ENCODE assay signal across 20 cellular contexts in the genomic region with DNA sequence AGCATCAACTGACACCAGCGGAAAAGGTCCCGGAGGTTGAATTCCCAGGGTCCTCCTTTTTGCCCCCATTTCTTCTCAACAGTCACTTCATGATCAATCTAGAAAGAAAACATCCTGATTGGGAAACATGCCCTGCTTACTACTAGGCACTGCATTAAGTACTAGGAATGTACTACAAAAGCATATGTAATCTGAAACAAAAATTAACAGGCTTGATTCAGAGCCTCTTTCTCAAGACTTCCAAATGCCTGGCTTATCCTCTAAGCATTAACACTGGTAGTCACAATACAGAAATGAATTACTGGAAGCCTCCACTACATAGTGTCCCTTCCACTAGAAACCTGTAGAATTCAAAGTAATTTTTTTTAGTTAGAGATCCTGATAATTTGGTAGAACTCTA.
A peak's percentile ranks its signal among the peaks of the same experiment; 100 is the strongest.
DNase-seq lines count a peak whose midpoint lies in the region; ATAC-seq and TF ChIP-seq lines count a peak whose summit lies in the region.
"Had no signal": no experiment of that assay in that cellular context is flagged by ENCODE, and none has a peak within 500 bp of the region (broad histone marks: within the 10 kb centered on the region; RNA-seq: fewer than 3 reads in every experiment).

No MANE protein-coding gene starts in this region.

- H3K18ac ChIP-seq in IMR-90 (ENCODE audit: low read depth, low read length), result no peak overlapping the region

- no peak overlapping the region for H3K23ac ChIP-seq in IMR-90 (ENCODE audit: low read depth, low read length)

- no peaks in the 10 kb centered on the region for H3K9me3 Mint-ChIP-seq in activated naive CD8-positive, alpha-beta T cell treated with anti-CD3 and anti-CD28 coated beads, Interleukin-2, amount 50 U/mL, for 24 hours
- H3K9me3 Mint-ChIP-seq: CD4-positive, CD25-positive, alpha-beta regulatory T cell; CD8-positive, alpha-beta memory T cell; GM23338; IgD-negative memory B cell had no signal

- H4K5ac ChIP-seq in IMR-90 (ENCODE audit: low read depth, low read length), result no peak overlapping the region

- H3K9me1 ChIP-seq in IMR-90 (ENCODE audit: insufficient read depth, low read length), result no peaks in the 10 kb centered on the region

- H3K27me3 Mint-ChIP-seq in activated naive CD8-positive, alpha-beta T cell treated with anti-CD3 and anti-CD28 coated beads, Interleukin-2, amount 50 U/mL, for 24 hours, result no peaks in the 10 kb centered on the region
- H3K27me3 Mint-ChIP-seq: CD4-positive, CD25-positive, alpha-beta regulatory T cell; CD8-positive, alpha-beta memory T cell; IgD-negative memory B cell had no signal

- no peaks in the 10 kb centered on the region for H3K4me1 Mint-ChIP-seq in activated naive CD8-positive, alpha-beta T cell treated with anti-CD3 and anti-CD28 coated beads, Interleukin-2, amount 50 U/mL, for 24 hours
- H3K4me1 Mint-ChIP-seq: CD8-positive, alpha-beta memory T cell; GM23338 had no signal

- H2BK15ac ChIP-seq in IMR-90 (ENCODE audit: low read depth, low read length), result no peak overlapping the region

- no peak overlapping the region for H4K8ac ChIP-seq in IMR-90 (ENCODE audit: low read depth in 2 of 2, low read length in 2 of 2)

- no peak overlapping the region for H2AK5ac ChIP-seq in IMR-90 (ENCODE audit: low read depth, low read length)

- dilution Hi-C loops in IMR-90 (cut with HindIII; ENCODE audit: low sequenced_read_pairs, unreplicated experiment), result no loop called here

- DNase-seq in IMR-90 (no peak), amniotic epithelial cell (ENCODE audit: low read depth) (peak; percentile 55), fibroblast of gingiva (ENCODE audit: low read depth) (peak; percentile 34), renal cortical epithelial cell (ENCODE audit: low read depth) (peak; percentile 3), GM10266 (ENCODE audit: extremely low spot score) (no peak), SIG-M5 (lab: John Stamatoyannopoulos, UW) (no peak)
- no peak for DNase-seq in activated naive CD8-positive, alpha-beta T cell treated with anti-CD3 and anti-CD28 coated beads, Interleukin-2, amount 50 U/mL, for 24 hours
- DNase-seq: BE2C; C1 segment of cervical spinal cord; CD4-positive, CD25-positive, alpha-beta regulatory T cell; CD8-positive, alpha-beta memory T cell; COR-L47; DMS 273 treated with DMSO at 0.1 percent for 48 hours; DMS53; DND-41; EL; HCEC 1CT had no signal

- H2AK9ac ChIP-seq in IMR-90 (replicated peaks; ENCODE audit: low read depth, low read length, poor library complexity), result no peak overlapping the region

- no peak overlapping the region for H3K4me3 Mint-ChIP-seq in activated naive CD8-positive, alpha-beta T cell treated with anti-CD3 and anti-CD28 coated beads, Interleukin-2, amount 50 U/mL, for 24 hours
- H3K4me3 Mint-ChIP-seq: CD4-positive, CD25-positive, alpha-beta regulatory T cell; CD8-positive, alpha-beta memory T cell; GM23338; IgD-negative memory B cell had no signal

- intact Hi-C loops in IMR-90 (cut with micrococcal nuclease), result no loop called here

- no peak overlapping the region for H2BK20ac ChIP-seq in IMR-90 (ENCODE audit: low read depth, low read length)

- in situ Hi-C loops in IMR-90 (cut with MboI; ENCODE audit: low sequenced_read_pairs), result no loop called here

- TF ChIP-seq POLR2A in IMR-90 (IDR thresholded peaks at IDR 0.05; ENCODE audit: low read depth, low read length), result no peak

- POLR2A ChIA-PET in IMR-90 (lab: Charles Lee; ENCODE audit: unreplicated experiment), result no interaction called here

- H3K4me2 ChIP-seq in IMR-90 (ENCODE audit: low read depth, low read length), result no peak overlapping the region
- H3K4me2 ChIP-seq: GM23338 had no signal

- no peak overlapping the region for H3K56ac ChIP-seq in IMR-90 (ENCODE audit: extremely low read depth, insufficient read depth, low read length)

- H4K91ac ChIP-seq in IMR-90 (ENCODE audit: insufficient read depth, low read depth, low read length), result no peak overlapping the region

- H3K14ac ChIP-seq in IMR-90 (replicated peaks; ENCODE audit: low read depth, low read length), result no peak overlapping the region

- H2AFZ ChIP-seq in IMR-90 (replicated peaks; ENCODE audit: low read length, poor library complexity), result no peak overlapping the region
- H2AFZ ChIP-seq: GM23338 had no signal

- H4K20me1 ChIP-seq in IMR-90 (ENCODE audit: insufficient read depth, low read length), result no peaks in the 10 kb centered on the region

- no peak overlapping the region for H2BK120ac ChIP-seq in IMR-90 (ENCODE audit: low read depth, low read length)

- no peak for TF ChIP-seq RAD21 in IMR-90 (IDR thresholded peaks at IDR 0.05; ENCODE audit: low read length)

- H3K27me3 ChIP-seq in IMR-90 (ENCODE audit: control insufficient read depth, insufficient read depth, low read length), result no peaks in the 10 kb centered on the region
- H3K27me3 ChIP-seq: BE2C had no signal

- CTCF ChIA-PET in IMR-90 (lab: Yijun Ruan, JAX), result no interaction called here

- H3K36me3 Mint-ChIP-seq in activated naive CD8-positive, alpha-beta T cell treated with anti-CD3 and anti-CD28 coated beads, Interleukin-2, amount 50 U/mL, for 24 hours (ENCODE audit: low read depth), result peaks cover 61% of the 10 kb centered on the region

- WGBS in IMR-90 (ENCODE audit: extremely low coverage in 2 of 2, insufficient read length in 1 of 2), 2 experiments, result no CpG with 5 or more reads among the region's 2 CpGs

- peak; percentile 46 for ATAC-seq in IMR-90 (ENCODE audit: low read depth)
- ATAC-seq in activated naive CD8-positive, alpha-beta T cell treated with anti-CD3 and anti-CD28 coated beads, Interleukin-2, amount 50 U/mL, for 24 hours, result no peak
- ATAC-seq: GM23338 had no signal

- H2BK5ac ChIP-seq in IMR-90 (ENCODE audit: low read depth, low read length, poor library complexity, severe bottlenecking), result no peak overlapping the region

- no peak overlapping the region for H3K27ac Mint-ChIP-seq in activated naive CD8-positive, alpha-beta T cell treated with anti-CD3 and anti-CD28 coated beads, Interleukin-2, amount 50 U/mL, for 24 hours
- H3K27ac Mint-ChIP-seq: CD4-positive, CD25-positive, alpha-beta regulatory T cell; GM23338; IgD-negative memory B cell had no signal

- no TSS peak for BruUV-seq in IMR-90 (replicated peaks; lab: Mats Ljungman, UMichigan)

- H3K9me3 ChIP-seq in IMR-90 (ENCODE audit: control insufficient read depth, insufficient read depth, low read length), result no peaks in the 10 kb centered on the region
- H3K9me3 ChIP-seq: BE2C had no signal

- no peaks in the 10 kb centered on the region for H3K4me1 ChIP-seq in IMR-90 (ENCODE audit: control insufficient read depth, insufficient read depth, low read length)
- H3K4me1 ChIP-seq: BE2C had no signal

- no peaks in the 10 kb centered on the region for H3K79me1 ChIP-seq in IMR-90 (ENCODE audit: low read depth in 1 of 2, low read length in 2 of 2)

- no peak overlapping the region for H3K4me3 ChIP-seq in IMR-90 (ENCODE audit: insufficient read depth, low read depth, low read length)
- H3K4me3 ChIP-seq: GM23338 had no signal

- no peak overlapping the region for H3K4ac ChIP-seq in IMR-90 (ENCODE audit: low read depth, low read length)

- H3K36me3 ChIP-seq in IMR-90 (ENCODE audit: control insufficient read depth, insufficient read depth, low read length), result peaks cover 24% of the 10 kb centered on the region

- no peak overlapping the region for H3K27ac ChIP-seq in IMR-90 (ENCODE audit: insufficient read depth, low read length)
- H3K27ac ChIP-seq: HL-60 had no signal

- no peak for TF ChIP-seq CTCF in IMR-90 (conservative IDR thresholded peaks at IDR 0.05; ENCODE audit: low read depth, low read length)
- TF ChIP-seq CTCF in GM10266 (IDR thresholded peaks at IDR 0.05; ENCODE audit: control insufficient read depth, insufficient read depth, low read depth, missing control alignments), result no peak

- H3K9ac ChIP-seq in IMR-90 (ENCODE audit: low read depth, low read length), result no peak overlapping the region

TF ChIP-seq in IMR-90, 13 proteins besides CTCF, POLR2A, EP300 and RAD21:
- TF ChIP-seq RFX5 (IDR thresholded peaks at IDR 0.05; ENCODE audit: low read depth, low read length), result no peak
- TF ChIP-seq RCOR1 (IDR thresholded peaks at IDR 0.05; ENCODE audit: insufficient replicate concordance, low read length), result no peak
- no peak for TF ChIP-seq BHLHE40 (IDR thresholded peaks at IDR 0.05; ENCODE audit: low read depth, low read length)
- TF ChIP-seq, protein P1, sequence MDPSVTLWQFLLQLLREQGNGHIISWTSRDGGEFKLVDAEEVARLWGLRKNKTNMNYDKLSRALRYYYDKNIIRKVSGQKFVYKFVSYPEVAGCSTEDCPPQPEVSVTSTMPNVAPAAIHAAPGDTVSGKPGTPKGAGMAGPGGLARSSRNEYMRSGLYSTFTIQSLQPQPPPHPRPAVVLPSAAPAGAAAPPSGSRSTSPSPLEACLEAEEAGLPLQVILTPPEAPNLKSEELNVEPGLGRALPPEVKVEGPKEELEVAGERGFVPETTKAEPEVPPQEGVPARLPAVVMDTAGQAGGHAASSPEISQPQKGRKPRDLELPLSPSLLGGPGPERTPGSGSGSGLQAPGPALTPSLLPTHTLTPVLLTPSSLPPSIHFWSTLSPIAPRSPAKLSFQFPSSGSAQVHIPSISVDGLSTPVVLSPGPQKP (IDR thresholded peaks at IDR 0.05; ENCODE audit: borderline replicate concordance, low read depth, low read length), result no peak
- no peak for TF ChIP-seq FOS (IDR thresholded peaks at IDR 0.05; ENCODE audit: low read depth, low read length)
- TF ChIP-seq MAFK (IDR thresholded peaks at IDR 0.05; ENCODE audit: low read depth, low read length), result no peak
- TF ChIP-seq CEBPB (IDR thresholded peaks at IDR 0.05; ENCODE audit: low read depth, low read length), result no peak
- TF ChIP-seq MXI1 (IDR thresholded peaks at IDR 0.05; ENCODE audit: borderline replicate concordance, low read depth, low read length), result no peak
- TF ChIP-seq, protein P2, sequence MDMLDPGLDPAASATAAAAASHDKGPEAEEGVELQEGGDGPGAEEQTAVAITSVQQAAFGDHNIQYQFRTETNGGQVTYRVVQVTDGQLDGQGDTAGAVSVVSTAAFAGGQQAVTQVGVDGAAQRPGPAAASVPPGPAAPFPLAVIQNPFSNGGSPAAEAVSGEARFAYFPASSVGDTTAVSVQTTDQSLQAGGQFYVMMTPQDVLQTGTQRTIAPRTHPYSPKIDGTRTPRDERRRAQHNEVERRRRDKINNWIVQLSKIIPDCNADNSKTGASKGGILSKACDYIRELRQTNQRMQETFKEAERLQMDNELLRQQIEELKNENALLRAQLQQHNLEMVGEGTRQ (IDR thresholded peaks at IDR 0.05; ENCODE audit: low read depth, low read length), result no peak
- TF ChIP-seq SMC3 (IDR thresholded peaks at IDR 0.05; ENCODE audit: low read depth, low read length), result no peak
- no peak for TF ChIP-seq NFE2L2 (IDR thresholded peaks at IDR 0.05; ENCODE audit: low read depth, low read length)
- no peak for TF ChIP-seq CHD1 (IDR thresholded peaks at IDR 0.05; ENCODE audit: low read depth, low read length)
- TF ChIP-seq MAZ (IDR thresholded peaks at IDR 0.05; ENCODE audit: borderline replicate concordance, low read depth, low read length), result no peak

Comparison
In these comparisons a context has a peak if more than half of its experiments do, and no peak if none do; other contexts are left out.
1. DNase-seq: peak in amniotic epithelial cell (single experiment), fibroblast of gingiva (single experiment) and renal cortical epithelial cell (single experiment); none in IMR-90 (single experiment), activated naive CD8-positive, alpha-beta T cell treated with anti-CD3 and anti-CD28 coated beads, Interleukin-2, amount 50 U/mL, for 24 hours (single experiment), GM10266 (single experiment) and SIG-M5 (single experiment).